Comparison of ENCODE assay signal across 12 cellular contexts in the genomic region with DNA sequence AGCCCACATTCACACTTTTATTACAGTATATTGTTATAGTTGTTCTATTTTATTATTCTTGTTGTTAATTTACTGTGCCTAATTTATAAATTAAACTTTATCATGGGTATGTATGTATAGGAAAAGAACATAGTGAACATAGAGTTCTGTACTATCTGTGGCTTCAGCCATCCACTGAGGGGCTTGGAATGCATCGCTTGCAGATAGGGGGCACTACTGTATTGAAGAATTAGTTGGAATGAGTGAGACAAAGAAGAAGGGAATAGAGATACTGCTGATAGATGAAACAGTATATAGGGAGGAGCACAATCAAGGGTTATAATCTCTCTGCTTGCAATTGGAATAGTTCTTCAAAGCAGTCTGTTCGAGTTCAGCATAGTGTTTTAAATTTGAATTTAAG.
DNase-seq lines count a peak whose midpoint lies in the region; ATAC-seq and TF ChIP-seq lines count a peak whose summit lies in the region.
"Had no signal": no experiment of that assay in that cellular context is flagged by ENCODE, and none has a peak within 500 bp of the region (broad histone marks: within the 10 kb centered on the region; RNA-seq: fewer than 3 reads in every experiment).

No MANE protein-coding gene starts in this region.

- H3K27ac ChIP-seq in DND-41 (ENCODE audit: low read length), result no peak overlapping the region
- H3K27ac ChIP-seq in mammary epithelial cell (ENCODE audit: insufficient read depth, low read depth, low read length), result no peak overlapping the region
- H3K27ac ChIP-seq: thyroid gland had no signal

- BruUV-seq in mammary epithelial cell (replicated peaks; lab: Mats Ljungman, UMichigan), result no TSS peak

- no peak overlapping the region for H3K9ac ChIP-seq in DND-41 (ENCODE audit: low read depth, low read length)
- no peak overlapping the region for H3K9ac ChIP-seq in mammary epithelial cell (ENCODE audit: insufficient read depth, low read length)

- H2AFZ ChIP-seq in DND-41 (ENCODE audit: low read depth, low read length) (no peak overlapping the region), mammary epithelial cell (ENCODE audit: low read depth, low read length) (no peak overlapping the region)

- H4K20me1 ChIP-seq in DND-41 (ENCODE audit: insufficient read depth, low read length) (no peaks in the 10 kb centered on the region), mammary epithelial cell (ENCODE audit: insufficient read depth, low read length) (no peaks in the 10 kb centered on the region)

- DNase-seq in DND-41 (no peak), H7 (peak; percentile 24), SK-MEL-5 (ENCODE audit: low read depth, low spot score) (peak; percentile 68), left kidney (ENCODE audit: low read depth, low spot score) (peak; percentile 5), HPDE6-E6E7 (ENCODE audit: extremely low spot score) (no peak), mammary epithelial cell (no peak)
- DNase-seq in activated naive CD4-positive, alpha-beta T cell (lab: John Stamatoyannopoulos, UW), result no peak
- DNase-seq: activated CD4-positive, alpha-beta T cell treated with anti-CD3 and anti-CD28 coated beads, Interleukin-2, amount 50 U/mL, for 48 hours; GOT3; stimulated activated CD4-positive, alpha-beta T cell treated with anti-CD3 and anti-CD28 coated beads, Interleukin-15, amount 100 ng/mL, for 24 hours; thyroid gland had no signal

- H3K27me3 ChIP-seq in DND-41 (ENCODE audit: insufficient read depth, low read length, poor library complexity) (no peaks in the 10 kb centered on the region), H7 (ENCODE audit: control insufficient read depth, insufficient read depth, low read length) (no peaks in the 10 kb centered on the region), mammary epithelial cell (ENCODE audit: insufficient read depth, low read length) (peaks cover 2% of the 10 kb centered on the region)
- H3K27me3 ChIP-seq: thyroid gland had no signal

- H3K9me3 ChIP-seq in DND-41 (ENCODE audit: insufficient read depth, low read length, severe bottlenecking) (no peaks in the 10 kb centered on the region), mammary epithelial cell (replicated peaks; ENCODE audit: insufficient read depth, low read length) (no peaks in the 10 kb centered on the region)
- H3K9me3 ChIP-seq: thyroid gland had no signal

- 29% methylated on average over 2 of the region's 2 CpGs for WGBS in mammary epithelial cell (ENCODE audit: low coverage, missing lambda C conversion rate)

- no peaks in the 10 kb centered on the region for H3K79me2 ChIP-seq in DND-41 (ENCODE audit: insufficient read depth, low read length)
- no peaks in the 10 kb centered on the region for H3K79me2 ChIP-seq in mammary epithelial cell (ENCODE audit: insufficient read depth, low read length)

- 0 out of 3 replicates have a peak, but pooled peaks have one; percentile 49 for ATAC-seq in DND-41 (ENCODE audit: insufficient read depth, low read depth)

- dilution Hi-C loops in mammary epithelial cell (cut with HindIII; ENCODE audit: low sequenced_read_pairs), result no loop called here

- no peaks in the 10 kb centered on the region for H3K4me1 ChIP-seq in DND-41 (ENCODE audit: insufficient read depth, low read length)
- H3K4me1 ChIP-seq in mammary epithelial cell (ENCODE audit: insufficient read depth, low read length), result no peaks in the 10 kb centered on the region
- H3K4me1 ChIP-seq: thyroid gland had no signal

- TF ChIP-seq CTCF in DND-41 (IDR thresholded peaks at IDR 0.05; ENCODE audit: borderline replicate concordance, extremely low read depth, low read length, poor library complexity, severe bottlenecking) (peak; percentile 47), mammary epithelial cell (conservative IDR thresholded peaks at IDR 0.05 in 1 of 2, IDR thresholded peaks at IDR 0.05 in 1 of 2; ENCODE audit: extremely low read depth in 1 of 2, insufficient read depth in 1 of 2, low read depth in 1 of 2, low read length in 2 of 2) (peak in 1 of 2 donors; percentile 5)

- H3K4me2 ChIP-seq in DND-41 (ENCODE audit: insufficient read depth, low read length) (no peak overlapping the region), mammary epithelial cell (ENCODE audit: insufficient read depth, low read depth, low read length) (no peak overlapping the region)

- no peak overlapping the region for H3K4me3 ChIP-seq in DND-41 (ENCODE audit: low read depth in 1 of 2, low read length in 2 of 2)
- no peak overlapping the region for H3K4me3 ChIP-seq in H7 (ENCODE audit: insufficient read depth, low read depth, low read length)
- no peak overlapping the region for H3K4me3 ChIP-seq in mammary epithelial cell (replicated peaks in 1 of 3; ENCODE audit: insufficient read depth in 1 of 3, low read depth in 2 of 3, low read length in 3 of 3)
- H3K4me3 ChIP-seq: lung, thyroid gland had no signal

- CTCF ChIA-PET in mammary epithelial cell (lab: Charles Lee; ENCODE audit: low non-redundant PET), result no interaction called here

- intact Hi-C loops in mammary epithelial cell (cut with micrococcal nuclease), result no loop called here

- H3K36me3 ChIP-seq in DND-41 (ENCODE audit: insufficient read depth, low read length) (no peaks in the 10 kb centered on the region), H7 (replicated peaks; ENCODE audit: control insufficient read depth, insufficient read depth, low read length) (no peaks in the 10 kb centered on the region), mammary epithelial cell (ENCODE audit: insufficient read depth, low read length) (no peaks in the 10 kb centered on the region)
- H3K36me3 ChIP-seq: thyroid gland had no signal

- in situ Hi-C loops in SK-MEL-5 (cut with HindIII; ENCODE audit: low pct_unique_long_range_greater_than_20kb, low sequenced_read_pairs) (no loop called here), mammary epithelial cell (cut with MboI; ENCODE audit: low sequenced_read_pairs in 2 of 2) (no loop called here)

Comparison
In these comparisons a context has a peak if more than half of its experiments do, and no peak if none do; other contexts are left out.
1. DNase-seq: peak in H7 (single experiment), SK-MEL-5 (single experiment) and left kidney (single experiment); none in DND-41 (single experiment), activated naive CD4-positive, alpha-beta T cell (0 of 4), HPDE6-E6E7 (single experiment) and mammary epithelial cell (single experiment).